ENCODE assay signal across 34 cellular contexts in genomic region chr7:156556083-156556482, GRCh38.
"Had no signal": no experiment of that assay in that cellular context is flagged by ENCODE, and none has a peak within 500 bp of the region (broad histone marks: within the 10 kb centered on the region; RNA-seq: fewer than 3 reads in every experiment).

No MANE protein-coding gene starts in this region.

- H3K36me3 ChIP-seq: MG63 had no signal

- H3K9me3 ChIP-seq: MG63 had no signal

- DNase-seq: Karpas-422, Kasumi-1, MG63, MM.1S, MV-4-11, NCI-H1048, NCI-H1092, NCI-H1092 treated with DMSO at 0.1 percent for 48 hours, NCI-H1105, NCI-H1105 treated with DMSO at 0.1 percent for 48 hours, NCI-H1417, NCI-H1417 treated with DMSO at 0.1 percent for 48 hours, NCI-H1436, NCI-H1436 treated with DMSO at 0.1 percent for 48 hours, NCI-H146, NCI-H1694, NCI-H1694 treated with DMSO at 0.1 percent for 48 hours, NCI-H187, NCI-H187 treated with DMSO at 0.1 percent for 48 hours, NCI-H1930, NCI-H2029, NCI-H2029 treated with DMSO at 0.1 percent for 48 hours, NCI-H2081, NCI-H2081 treated with DMSO at 0.1 percent for 48 hours, NCI-H2107, NCI-H2171, NCI-H2171 treated with DMSO at 0.1 percent for 48 hours, NCI-H2227 treated with DMSO at 0.1 percent for 48 hours, NCI-H226, NCI-H345, NCI-H446, NCI-H446 treated with DMSO at 0.1 percent for 48 hours, NCI-H510A had no signal

- H3K9ac ChIP-seq: KMS-11 had no signal

- H3K27ac ChIP-seq: KMS-11 had no signal

- H3K27me3 ChIP-seq: MG63 had no signal

- H3K4me3 ChIP-seq: MG63 had no signal

- H3K4me2 ChIP-seq: KMS-11 had no signal
